In the genomic region with DNA sequence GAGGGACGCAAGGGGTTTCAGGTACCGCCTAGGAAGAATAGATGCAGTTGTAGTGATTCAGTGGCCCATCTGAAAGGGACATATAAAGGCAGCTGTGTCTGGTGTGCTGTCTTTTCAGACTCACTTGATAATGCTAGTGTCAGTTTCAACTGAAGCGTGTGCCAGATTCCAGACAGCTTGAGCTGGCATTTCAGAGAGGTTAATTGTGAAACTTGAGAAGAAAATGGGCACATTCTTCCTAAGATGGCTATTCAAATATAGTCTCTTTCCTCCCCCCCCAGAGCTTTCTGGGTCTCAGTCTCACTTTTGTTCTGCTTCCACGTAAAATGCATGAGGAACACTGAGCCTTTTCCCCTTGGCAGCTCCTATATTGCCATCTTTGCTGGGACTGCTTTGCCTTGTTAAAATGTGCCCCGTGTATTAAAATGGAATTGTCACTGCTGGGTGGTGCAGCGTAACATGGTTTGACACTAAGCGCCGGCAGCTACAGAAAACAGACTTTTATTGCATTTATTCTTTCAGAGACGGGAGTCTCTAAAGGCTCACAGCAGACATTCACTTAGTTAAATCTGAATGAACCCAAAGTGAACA, we compare ENCODE assay signal across 10 cellular contexts.
DNase-seq lines count a peak whose midpoint lies in the region; ATAC-seq, FAIRE-seq and TF ChIP-seq lines count a peak whose summit lies in the region.
"Had no signal": no experiment of that assay in that cellular context is flagged by ENCODE, and none has a peak within 500 bp of the region (broad histone marks: within the 10 kb centered on the region; RNA-seq: fewer than 3 reads in every experiment).

No MANE protein-coding gene starts in this region.

- peak overlapping the region; percentile 29 for H3K27ac ChIP-seq in colonic mucosa
- H3K27ac ChIP-seq in muscle layer of colon (ENCODE audit: low read depth, low read length): peak overlapping the region; percentile 29

- no peak overlapping the region for H3K4me3 ChIP-seq in colonic mucosa
- H3K4me3 ChIP-seq in muscle layer of colon (ENCODE audit: low read depth in 1 of 2, low read length in 2 of 2): peak overlapping the region in 1 of 2 donors; percentile 29
- H3K4me3 ChIP-seq: K562 had no signal

- no peak for FAIRE-seq in GM19239 (lab: Jason Lieb, UNC)
- FAIRE-seq: endometrium, K562 had no signal

- peak overlapping the region in 1 of 2 donors; percentile 16 for H3K9ac ChIP-seq in colonic mucosa (ENCODE audit: low read depth in 2 of 2, low read length in 2 of 2)
- H3K9ac ChIP-seq in muscle layer of colon (ENCODE audit: low read length): no peak overlapping the region

- H3K4me1 ChIP-seq in colonic mucosa (no peaks in the 10 kb centered on the region), muscle layer of colon (ENCODE audit: insufficient read depth, low read length) (peaks cover 32% of the 10 kb centered on the region)

- intact Hi-C loops in Right ventricle myocardium inferior (cut with DNase I) (loop anchor here (5.0 to 10.0 kb wide), 7 partner anchors 52 to 617 kb away; no protein-coding TSS in a partner anchor), cardiac septum (cut with DNase I) (loop anchor here (5.0 kb wide), 6 partner anchors 62 to 842 kb away; no protein-coding TSS in a partner anchor), colonic mucosa (cut with DNase I) (no loop called here)

- no peak for TF ChIP-seq CTCF in colonic mucosa (IDR thresholded peaks at IDR 0.05)

- ATAC-seq in Right ventricle myocardium inferior (peak; percentile 45), GM18520 (IDR thresholded peaks at IDR 0.05; ENCODE audit: unreplicated experiment) (no peak)
- ATAC-seq: K562 had no signal

- in situ Hi-C loops in ACHN (cut with HindIII; ENCODE audit: low pct_ligation_motif_present, low pct_unique_long_range_greater_than_20kb, low sequenced_read_pairs): no loop called here

- DNase-seq in Right ventricle myocardium inferior (ENCODE audit: missing footprints) (no peak), cardiac septum (ENCODE audit: low spot score) (no peak), colonic mucosa (no peak), GM19239 (ENCODE audit: insufficient read length, low spot score) (no peak), ACHN (no peak)
- DNase-seq in stimulated activated CD8-positive, alpha-beta memory T cell treated with anti-CD3 and anti-CD28 coated beads, Interleukin-4, amount 100 ng/mL, for 48 hours: no peak

- H3K36me3 ChIP-seq in colonic mucosa (no peaks in the 10 kb centered on the region), muscle layer of colon (ENCODE audit: insufficient read depth, low read length) (no peaks in the 10 kb centered on the region)

- H3K27me3 ChIP-seq in colonic mucosa (no peaks in the 10 kb centered on the region), muscle layer of colon (ENCODE audit: control insufficient read depth in 1 of 2, insufficient read depth in 2 of 2, low read length in 2 of 2) (no peaks in the 10 kb centered on the region)

- H3K9me3 ChIP-seq in colonic mucosa (no peaks in the 10 kb centered on the region), muscle layer of colon (ENCODE audit: low read length) (no peaks in the 10 kb centered on the region)
